In the genomic region with DNA sequence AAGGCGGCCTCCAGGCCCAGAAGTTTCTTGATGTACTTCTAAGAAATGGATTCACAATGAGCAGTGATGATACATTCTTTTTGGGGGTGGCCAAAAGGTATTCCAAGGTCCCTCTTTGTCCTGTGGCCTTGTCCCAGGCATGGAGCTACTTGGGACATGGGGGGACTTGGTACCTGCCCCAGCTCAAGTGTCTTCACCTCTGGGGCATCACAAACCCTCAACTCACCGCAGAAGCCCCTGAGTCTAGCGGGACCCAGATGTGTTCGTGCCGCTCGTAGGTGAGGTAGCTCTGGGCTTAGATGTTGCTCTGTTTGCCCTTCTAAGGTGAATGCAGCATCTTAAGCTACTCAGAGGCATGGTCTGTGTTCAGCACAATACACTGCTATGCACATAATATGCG, we compare ENCODE assay signal across 32 cellular contexts.
"Had no signal": no experiment of that assay in that cellular context is flagged by ENCODE, and none has a peak within 500 bp of the region (broad histone marks: within the 10 kb centered on the region; RNA-seq: fewer than 3 reads in every experiment).

No MANE protein-coding gene starts in this region.

- ATAC-seq: activated naive CD4-positive, alpha-beta T cell treated with anti-CD3 and anti-CD28 coated beads, Interleukin-2, amount 50 U/mL, for 72 hours; activated naive CD8-positive, alpha-beta T cell treated with anti-CD3 and anti-CD28 coated beads, Interleukin-2, amount 50 U/mL, for 24 hours; activated T-cell treated with anti-CD3 and anti-CD28 coated beads, Interleukin-2, amount 50 U/mL, for 4 hours; activated T-cell treated with anti-CD3 and anti-CD28 coated beads, Interleukin-2, amount 50 U/mL, for 72 hours; activated T-helper 17 cell treated with anti-CD3 and anti-CD28 coated beads, Interleukin-2, amount 50 U/mL, for 72 hours; body of pancreas had no signal

- H3K27me3 ChIP-seq: adrenal gland, ascending aorta, brain microvascular endothelial cell, breast epithelium, cardiac muscle cell had no signal

- H3K27ac ChIP-seq: adrenal gland, ascending aorta, body of pancreas, brain microvascular endothelial cell, breast epithelium, cardiac muscle cell had no signal

- H3K4me3 ChIP-seq: adrenal gland, ascending aorta, body of pancreas, breast epithelium, cardiac muscle cell had no signal

- H3K36me3 ChIP-seq: adrenal gland, ascending aorta, brain microvascular endothelial cell, breast epithelium, cardiac muscle cell had no signal

- H3K4me1 ChIP-seq: adrenal gland, ascending aorta, body of pancreas, breast epithelium had no signal

- H3K9me3 ChIP-seq: adrenal gland, ascending aorta, body of pancreas, breast epithelium had no signal

- DNase-seq: activated effector memory CD4-positive, alpha-beta T cell treated with anti-CD3 and anti-CD28 coated beads, Interleukin-2, amount 50 U/mL, for 16 hours; activated effector memory CD4-positive, alpha-beta T cell treated with Interleukin-2 at 50 U/mL for 16 hours; activated gamma-delta T cell; activated gamma-delta T cell treated with Interleukin-2 at 50 U/mL for 16 hours; activated naive CD4-positive, alpha-beta T cell; activated naive CD4-positive, alpha-beta T cell treated with anti-CD3 and anti-CD28 coated beads for 36 hours; activated naive CD4-positive, alpha-beta T cell treated with anti-CD3 and anti-CD28 coated beads, Interleukin-2, amount 10 ng/mL, durations not matched to agents 7 days and 5 days; activated naive CD4-positive, alpha-beta T cell treated with anti-CD3 and anti-CD28 coated beads, Interleukin-2, amount 50 U/mL, for 16 hours; activated naive CD4-positive, alpha-beta T cell treated with Interleukin-2 at 50 U/mL for 16 hours; activated naive CD8-positive, alpha-beta T cell treated with anti-CD3 and anti-CD28 coated beads for 36 hours; activated naive CD8-positive, alpha-beta T cell treated with anti-CD3 and anti-CD28 coated beads, Interleukin-2, amount 10 ng/mL, durations not matched to agents 7 days and 5 days; activated naive CD8-positive, alpha-beta T cell treated with anti-CD3 and anti-CD28 coated beads, Interleukin-2, amount 50 U/mL, for 24 hours; activated T-cell treated with anti-CD3 and anti-CD28 coated beads, Interleukin-2, amount 50 U/mL, for 1 hour; activated T-cell treated with anti-CD3 and anti-CD28 coated beads, Interleukin-2, amount 50 U/mL, for 24 hours; activated T-cell treated with anti-CD3 and anti-CD28 coated beads, Interleukin-2, amount 50 U/mL, for 4 hours; activated T-cell treated with anti-CD3 and anti-CD28 coated beads, Interleukin-2, amount 50 U/mL, for 48 hours; activated T-cell treated with anti-CD3 and anti-CD28 coated beads, Interleukin-2, amount 50 U/mL, for 72 hours; adrenal gland; amniotic stem cell; amygdala; anterior cingulate cortex; aorta; body of pancreas; brain microvascular endothelial cell; caudate nucleus; central memory CD4-positive, alpha-beta T cell; cerebellar nuclear complex had no signal
